Comparison of ENCODE assay signal across 15 cellular contexts in genomic region chr14:60951781-60952435, GRCh38.
"Had no signal": no experiment of that assay in that cellular context is flagged by ENCODE, and none has a peak within 500 bp of the region (broad histone marks: within the 10 kb centered on the region; RNA-seq: fewer than 3 reads in every experiment).

No MANE protein-coding gene starts in this region.

- H3K4me3 Mint-ChIP-seq: activated CD4-positive, alpha-beta memory T cell treated with anti-CD3 and anti-CD28 coated beads for 36 hours; activated naive CD8-positive, alpha-beta T cell; immature natural killer cell; natural killer cell; stimulated activated effector memory CD8-positive, alpha-beta T cell treated with anti-CD3 and anti-CD28 coated beads, Interleukin-12 subunit alpha, Interleukin-12 subunit beta, amount 100 ng/mL, for 72 hours had no signal

- H3K27ac ChIP-seq: transverse colon had no signal

- H3K4me3 ChIP-seq: coronary artery, mucosa of descending colon, transverse colon had no signal

- H3K4me1 Mint-ChIP-seq: immature natural killer cell, natural killer cell had no signal

- H3K36me3 Mint-ChIP-seq: stimulated activated effector memory CD8-positive, alpha-beta T cell treated with anti-CD3 and anti-CD28 coated beads, Interleukin-12 subunit alpha, Interleukin-12 subunit beta, amount 100 ng/mL, for 72 hours had no signal

- H3K27me3 Mint-ChIP-seq: activated CD4-positive, alpha-beta memory T cell treated with anti-CD3 and anti-CD28 coated beads for 36 hours; activated naive CD8-positive, alpha-beta T cell had no signal

- H3K4me1 ChIP-seq: transverse colon had no signal

- H3K27me3 ChIP-seq: transverse colon had no signal

- H3K36me3 ChIP-seq: transverse colon had no signal

- ATAC-seq: mucosa of descending colon; natural killer cell; right cardiac atrium; stimulated activated effector memory CD8-positive, alpha-beta T cell treated with anti-CD3 and anti-CD28 coated beads, Interleukin-12 subunit alpha, Interleukin-12 subunit beta, amount 100 ng/mL, for 72 hours had no signal

- H3K27ac Mint-ChIP-seq: activated CD4-positive, alpha-beta memory T cell treated with anti-CD3 and anti-CD28 coated beads for 36 hours; activated naive CD8-positive, alpha-beta T cell; immature natural killer cell; natural killer cell; stimulated activated effector memory CD8-positive, alpha-beta T cell treated with anti-CD3 and anti-CD28 coated beads, Interleukin-12 subunit alpha, Interleukin-12 subunit beta, amount 100 ng/mL, for 72 hours had no signal

- DNase-seq: activated CD4-positive, alpha-beta memory T cell treated with anti-CD3 and anti-CD28 coated beads for 36 hours; activated gamma-delta T cell; activated T-cell treated with anti-CD3 and anti-CD28 coated beads, Interleukin-2, amount 50 U/mL, for 48 hours; aorta; effector CD8-positive, alpha-beta T cell; immature natural killer cell; mammary epithelial cell; mucosa of descending colon; natural killer cell; right cardiac atrium; T-helper 9 cell; transverse colon had no signal
